Comparison of ENCODE assay signal across 1 cellular context in genomic region chr7:32516551-32517082, GRCh38.
TF ChIP-seq lines count a peak whose summit lies in the region.

No MANE protein-coding gene starts in this region.

TF ChIP-seq in K562, 482 proteins besides CTCF, POLR2A, EP300 and RAD21 (continued from another document):
- no peak for TF ChIP-seq NFATC3 (IDR thresholded peaks at IDR 0.05)
- no peak for TF ChIP-seq FOXA1 (IDR thresholded peaks at IDR 0.05; ENCODE audit: borderline replicate concordance)
- no peak for TF ChIP-seq NBN (IDR thresholded peaks at IDR 0.05; ENCODE audit: low read depth)
- TF ChIP-seq EHMT2 (IDR thresholded peaks at IDR 0.05): no peak
- no peak for TF ChIP-seq SAFB2 (IDR thresholded peaks at IDR 0.05; ENCODE audit: borderline replicate concordance, low read depth, low read length, severe bottlenecking)
- TF ChIP-seq FUS (optimal IDR thresholded peaks at IDR 0.05; ENCODE audit: low read depth, low read length): no peak
- TF ChIP-seq CTBP1 (IDR thresholded peaks at IDR 0.05; ENCODE audit: borderline replicate concordance): no peak
- no peak for TF ChIP-seq PYGO2 (tag; IDR thresholded peaks at IDR 0.05)
- TF ChIP-seq CREB1 (IDR thresholded peaks at IDR 0.05): no peak
- no peak for TF ChIP-seq CREB1 (CRISPR knock-in tag; IDR thresholded peaks at IDR 0.05)
- TF ChIP-seq, protein P1, sequence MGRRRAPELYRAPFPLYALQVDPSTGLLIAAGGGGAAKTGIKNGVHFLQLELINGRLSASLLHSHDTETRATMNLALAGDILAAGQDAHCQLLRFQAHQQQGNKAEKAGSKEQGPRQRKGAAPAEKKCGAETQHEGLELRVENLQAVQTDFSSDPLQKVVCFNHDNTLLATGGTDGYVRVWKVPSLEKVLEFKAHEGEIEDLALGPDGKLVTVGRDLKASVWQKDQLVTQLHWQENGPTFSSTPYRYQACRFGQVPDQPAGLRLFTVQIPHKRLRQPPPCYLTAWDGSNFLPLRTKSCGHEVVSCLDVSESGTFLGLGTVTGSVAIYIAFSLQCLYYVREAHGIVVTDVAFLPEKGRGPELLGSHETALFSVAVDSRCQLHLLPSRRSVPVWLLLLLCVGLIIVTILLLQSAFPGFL (CRISPR knock-in tag; IDR thresholded peaks at IDR 0.05): no peak
